In the genomic region with DNA sequence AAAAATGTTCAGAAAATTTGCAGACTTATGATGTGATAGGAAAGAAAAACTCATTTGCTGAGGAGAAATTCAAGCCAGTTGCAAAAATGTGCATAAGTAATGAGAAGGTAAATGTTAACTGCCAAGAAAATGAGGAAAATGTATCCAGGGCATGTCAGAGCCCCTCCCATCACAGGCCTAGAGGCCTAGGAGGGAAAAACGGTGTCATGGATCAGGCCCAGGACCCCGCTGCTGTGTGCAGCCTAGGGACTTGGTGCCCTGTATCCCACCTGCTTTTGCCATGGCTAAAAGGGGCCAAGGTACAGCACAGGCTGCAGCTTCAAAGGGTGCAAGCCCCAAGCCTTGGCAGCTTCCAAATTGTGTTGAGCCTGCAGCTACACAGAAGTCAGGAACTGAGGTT, we compare ENCODE assay signal across 3 cellular contexts.
A peak's percentile ranks its signal among the peaks of the same experiment; 100 is the strongest.
TF ChIP-seq lines count a peak whose summit lies in the region.

No MANE protein-coding gene starts in this region.

TF ChIP-seq in A549, 52 proteins besides CTCF, POLR2A, EP300 and RAD21:
- TF ChIP-seq CBX2 (IDR thresholded peaks at IDR 0.05; ENCODE audit: borderline replicate concordance, low read depth) (no peak), EHMT2 (IDR thresholded peaks at IDR 0.05; ENCODE audit: low read depth) (no peak), HEYL (CRISPR knock-in tag; IDR thresholded peaks at IDR 0.05) (no peak), ZFP36 (IDR thresholded peaks at IDR 0.05; ENCODE audit: borderline replicate concordance, partially characterized antibody) (peak; percentile 72)

TF ChIP-seq in HEK293, 187 proteins besides CTCF, POLR2A, EP300 and RAD21:
- TF ChIP-seq, protein P1, sequence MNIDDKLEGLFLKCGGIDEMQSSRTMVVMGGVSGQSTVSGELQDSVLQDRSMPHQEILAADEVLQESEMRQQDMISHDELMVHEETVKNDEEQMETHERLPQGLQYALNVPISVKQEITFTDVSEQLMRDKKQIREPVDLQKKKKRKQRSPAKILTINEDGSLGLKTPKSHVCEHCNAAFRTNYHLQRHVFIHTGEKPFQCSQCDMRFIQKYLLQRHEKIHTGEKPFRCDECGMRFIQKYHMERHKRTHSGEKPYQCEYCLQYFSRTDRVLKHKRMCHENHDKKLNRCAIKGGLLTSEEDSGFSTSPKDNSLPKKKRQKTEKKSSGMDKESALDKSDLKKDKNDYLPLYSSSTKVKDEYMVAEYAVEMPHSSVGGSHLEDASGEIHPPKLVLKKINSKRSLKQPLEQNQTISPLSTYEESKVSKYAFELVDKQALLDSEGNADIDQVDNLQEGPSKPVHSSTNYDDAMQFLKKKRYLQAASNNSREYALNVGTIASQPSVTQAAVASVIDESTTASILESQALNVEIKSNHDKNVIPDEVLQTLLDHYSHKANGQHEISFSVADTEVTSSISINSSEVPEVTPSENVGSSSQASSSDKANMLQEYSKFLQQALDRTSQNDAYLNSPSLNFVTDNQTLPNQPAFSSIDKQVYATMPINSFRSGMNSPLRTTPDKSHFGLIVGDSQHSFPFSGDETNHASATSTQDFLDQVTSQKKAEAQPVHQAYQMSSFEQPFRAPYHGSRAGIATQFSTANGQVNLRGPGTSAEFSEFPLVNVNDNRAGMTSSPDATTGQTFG (tag by site-specific recombination; IDR thresholded peaks at IDR 0.05; ENCODE audit: borderline replicate concordance), result no peak
- TF ChIP-seq SETDB1 (IDR thresholded peaks at IDR 0.05; ENCODE audit: insufficient read length, low read length) (peak; percentile 71), ZNF585B (tag by site-specific recombination; IDR thresholded peaks at IDR 0.05) (peak; percentile 91), TRIM28 (IDR thresholded peaks at IDR 0.05; ENCODE audit: borderline replicate concordance, low read length) (peak; percentile 83; the same call in 1 of the 2 replicates)

TF ChIP-seq in K562, 482 proteins besides CTCF, POLR2A, EP300 and RAD21:
- TF ChIP-seq TBP (optimal IDR thresholded peaks at IDR 0.05; ENCODE audit: low read depth, low read length) (no peak), ZFP36 (IDR thresholded peaks at IDR 0.05; ENCODE audit: low read depth, low read length, partially characterized antibody) (peak; percentile 23)
